In the genomic region with DNA sequence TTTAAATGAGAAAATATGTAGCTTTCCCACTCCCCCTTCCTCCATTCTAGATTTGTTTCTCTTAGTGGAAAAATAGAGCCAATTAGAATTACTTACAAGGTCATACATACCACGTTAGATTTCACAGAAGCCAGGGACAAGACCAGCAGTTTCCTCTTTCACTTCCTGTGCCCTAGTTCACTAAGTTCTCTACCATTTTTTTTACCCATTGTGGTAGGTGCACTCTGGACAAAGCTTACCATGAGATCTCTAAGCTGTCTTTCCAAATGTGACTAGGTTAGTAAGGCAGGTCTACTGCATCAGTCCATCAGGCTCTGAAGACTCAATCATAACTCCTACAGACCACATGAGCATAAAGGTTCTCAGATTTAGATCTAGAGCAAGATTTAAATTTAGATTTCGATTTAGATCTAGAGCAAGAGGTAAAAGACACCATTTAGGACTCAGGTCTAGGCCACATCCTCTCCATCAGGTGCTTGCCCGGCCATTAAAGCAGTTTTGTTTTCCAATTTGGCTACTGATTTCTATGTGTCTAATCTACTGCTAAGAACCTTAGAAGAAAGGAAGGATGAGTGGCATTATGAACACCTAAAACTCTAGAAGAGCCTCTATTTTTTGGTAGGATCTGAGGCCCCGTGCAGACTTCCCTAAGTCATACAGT, we compare ENCODE assay signal across 10 cellular contexts.
DNase-seq lines count a peak whose midpoint lies in the region; ATAC-seq and TF ChIP-seq lines count a peak whose summit lies in the region.
"Had no signal": no experiment of that assay in that cellular context is flagged by ENCODE, and none has a peak within 500 bp of the region (broad histone marks: within the 10 kb centered on the region; RNA-seq: fewer than 3 reads in every experiment).

No MANE protein-coding gene starts in this region.

- 72% methylated on average over 4 of the region's 4 CpGs for WGBS in thymus
- 91% methylated on average over 4 of the region's 4 CpGs for WGBS in aorta, 2 donors

- no peak overlapping the region for H2AFZ ChIP-seq in PC-9

- H3K4me2 ChIP-seq in PC-9: no peak overlapping the region

- H3K27me3 Mint-ChIP-seq in activated naive CD4-positive, alpha-beta T cell treated with anti-CD3 and anti-CD28 coated beads, Interleukin-2, amount 50 U/mL, for 24 hours: no peaks in the 10 kb centered on the region
- H3K27me3 Mint-ChIP-seq: activated naive CD8-positive, alpha-beta T cell had no signal

- peaks cover 21% of the 10 kb centered on the region for H3K36me3 Mint-ChIP-seq in activated naive CD4-positive, alpha-beta T cell treated with anti-CD3 and anti-CD28 coated beads, Interleukin-2, amount 50 U/mL, for 24 hours

- peak overlapping the region; percentile 23 for H3K27ac Mint-ChIP-seq in activated naive CD4-positive, alpha-beta T cell treated with anti-CD3 and anti-CD28 coated beads, Interleukin-2, amount 50 U/mL, for 24 hours
- H3K27ac Mint-ChIP-seq: activated naive CD8-positive, alpha-beta T cell had no signal

- DNase-seq in activated naive CD4-positive, alpha-beta T cell treated with anti-CD3 and anti-CD28 coated beads, Interleukin-2, amount 50 U/mL, for 16 hours: no peak
- peak; percentile 55 for DNase-seq in SKM-1 treated with dmso at 0.1 percent for 144 hours (lab: John Stamatoyannopoulos, UW; ENCODE audit: unreplicated experiment)
- no peak for DNase-seq in aorta
- DNase-seq in PC-9: no peak
- DNase-seq in NCI-H526 treated with DMSO at 0.1 percent for 48 hours (lab: John Stamatoyannopoulos, UW): no peak
- DNase-seq: NCI-H1105 treated with DMSO at 0.1 percent for 48 hours had no signal

- H3K79me2 ChIP-seq in PC-9 (ENCODE audit: low read depth): no peaks in the 10 kb centered on the region

- intact Hi-C loops in aorta (cut with DNase I): no loop called here
- intact Hi-C loops in PC-9 (cut with micrococcal nuclease; ENCODE audit: unreplicated experiment): no loop called here

- H3K4me1 ChIP-seq in thymus (ENCODE audit: control insufficient read depth, insufficient read depth, low read length) (peaks cover 7% of the 10 kb centered on the region), aorta (ENCODE audit: control insufficient read depth in 1 of 2, insufficient read depth in 2 of 2, low read length in 2 of 2) (no peaks in the 10 kb centered on the region), PC-9 (replicated peaks; ENCODE audit: insufficient read depth) (no peaks in the 10 kb centered on the region)

- peak; percentile 81 for ATAC-seq in HG03025 (IDR thresholded peaks at IDR 0.05; ENCODE audit: low FRiP score, unreplicated experiment)
- no peak for ATAC-seq in aorta (ENCODE audit: low FRiP score)

- H3K4me1 Mint-ChIP-seq in activated naive CD4-positive, alpha-beta T cell treated with anti-CD3 and anti-CD28 coated beads, Interleukin-2, amount 50 U/mL, for 24 hours: peaks cover 21% of the 10 kb centered on the region

- H3K36me3 ChIP-seq in thymus (ENCODE audit: control insufficient read depth, insufficient read depth): no peaks in the 10 kb centered on the region
- no peaks in the 10 kb centered on the region for H3K36me3 ChIP-seq in aorta (ENCODE audit: control insufficient read depth in 1 of 2, insufficient read depth in 2 of 2, low read length in 1 of 2)
- H3K36me3 ChIP-seq in PC-9 (ENCODE audit: low read depth): no peaks in the 10 kb centered on the region

- H3K27me3 ChIP-seq in thymus (ENCODE audit: control insufficient read depth, insufficient read depth): no peaks in the 10 kb centered on the region
- no peaks in the 10 kb centered on the region for H3K27me3 ChIP-seq in aorta (ENCODE audit: control insufficient read depth in 1 of 2, insufficient read depth in 2 of 2, low read length in 1 of 2)
- H3K27me3 ChIP-seq in PC-9 (ENCODE audit: insufficient read depth, low read depth): no peaks in the 10 kb centered on the region

- H3K9me3 ChIP-seq in thymus (ENCODE audit: control insufficient read depth) (no peaks in the 10 kb centered on the region), aorta (ENCODE audit: control insufficient read depth, low read length) (no peaks in the 10 kb centered on the region), PC-9 (ENCODE audit: insufficient read depth, low read depth) (no peaks in the 10 kb centered on the region)

- no peaks in the 10 kb centered on the region for H4K20me1 ChIP-seq in PC-9 (ENCODE audit: insufficient read depth)

- POLR2A ChIA-PET in PC-9 (lab: Charles Lee; ENCODE audit: unreplicated experiment): no interaction called here

- H3K9me2 ChIP-seq in PC-9 (ENCODE audit: insufficient read depth): no peaks in the 10 kb centered on the region

- no peak for TF ChIP-seq CTCF in PC-9 (conservative IDR thresholded peaks at IDR 0.05)

- CTCF ChIA-PET in PC-9 (lab: Charles Lee): no interaction called here

- H3K4me3 ChIP-seq in thymus (ENCODE audit: low read length) (no peak overlapping the region), aorta (ENCODE audit: low read length in 2 of 2) (no peak overlapping the region), PC-9 (no peak overlapping the region)

- no peaks in the 10 kb centered on the region for H3F3A ChIP-seq in PC-9 (ENCODE audit: insufficient read depth, low read depth)

- H3K9me3 Mint-ChIP-seq in activated naive CD4-positive, alpha-beta T cell treated with anti-CD3 and anti-CD28 coated beads, Interleukin-2, amount 50 U/mL, for 24 hours: no peaks in the 10 kb centered on the region

- H3K27ac ChIP-seq in thymus (ENCODE audit: low read depth): peak overlapping the region; percentile 18
- no peak overlapping the region for H3K27ac ChIP-seq in aorta (ENCODE audit: low read depth in 1 of 2, low read length in 2 of 2)
- no peak overlapping the region for H3K27ac ChIP-seq in PC-9

- no peak overlapping the region for H3K4me3 Mint-ChIP-seq in activated naive CD4-positive, alpha-beta T cell treated with anti-CD3 and anti-CD28 coated beads, Interleukin-2, amount 50 U/mL, for 24 hours
- H3K4me3 Mint-ChIP-seq: activated naive CD8-positive, alpha-beta T cell had no signal

- BruUV-seq in PC-9 (replicated peaks; lab: Mats Ljungman, UMichigan): no TSS peak
